Comparison of ENCODE assay signal across 8 cellular contexts in genomic region chr17:21041753-21042433, GRCh38. TPM values are rescaled to one million over a fixed set of nuclear protein-coding genes. Genes with fewer than 3 reads are reported as not detected.
DNase-seq lines count a peak whose midpoint lies in the region; ATAC-seq, FAIRE-seq and TF ChIP-seq lines count a peak whose summit lies in the region.

No MANE protein-coding gene starts in this region.

- FAIRE-seq in H54 (lab: Jason Lieb, UNC) = no peak

- no peaks in the 10 kb centered on the region for H3K27me3 ChIP-seq in lung (ENCODE audit: control insufficient read depth, insufficient read depth)

- peak overlapping the region; percentile 98 for H3K4me3 Mint-ChIP-seq in activated CD4-positive, alpha-beta memory T cell treated with anti-CD3 and anti-CD28 coated beads for 36 hours

- peaks cover 33% of the 10 kb centered on the region for H3K4me1 Mint-ChIP-seq in activated CD4-positive, alpha-beta memory T cell treated with anti-CD3 and anti-CD28 coated beads for 36 hours (ENCODE audit: low read depth)

- H3K27ac Mint-ChIP-seq in activated CD4-positive, alpha-beta memory T cell treated with anti-CD3 and anti-CD28 coated beads for 36 hours = peak overlapping the region; percentile 95

- H3K36me3 Mint-ChIP-seq in activated CD4-positive, alpha-beta memory T cell treated with anti-CD3 and anti-CD28 coated beads for 36 hours = peaks cover 8% of the 10 kb centered on the region

- peak overlapping the region; percentile 99 to 100 for H3K27ac ChIP-seq in lung (ENCODE audit: low read depth in 1 of 2, low read length in 1 of 2)

- no peaks in the 10 kb centered on the region for H3K9me3 Mint-ChIP-seq in activated CD4-positive, alpha-beta memory T cell treated with anti-CD3 and anti-CD28 coated beads for 36 hours

- DNase-seq in Ammon's horn (ENCODE audit: low spot score) = peak; percentile 85
- DNase-seq in H54 (ENCODE audit: insufficient read length, low spot score) = peak; percentile 68
- peak; percentile 85 to 87 for DNase-seq in NCI-H524 (lab: John Stamatoyannopoulos, UW)
- DNase-seq in activated CD4-positive, alpha-beta memory T cell treated with anti-CD3 and anti-CD28 coated beads for 36 hours = peak; percentile 83
- DNase-seq in effector CD4-positive, alpha-beta T cell = peak; percentile 49
- peak; percentile 79 for DNase-seq in lung (ENCODE audit: low spot score)
- peak; percentile 60 to 75 for DNase-seq in stimulated activated CD4-positive, alpha-beta T cell treated with anti-CD3 and anti-CD28 coated beads, Interleukin-4, amount 100 ng/mL, for 48 hours (ENCODE audit: low read depth in 2 of 2)

- intact Hi-C loops in activated CD4-positive, alpha-beta memory T cell treated with anti-CD3 and anti-CD28 coated beads for 36 hours (cut with micrococcal nuclease) = loop anchor here (1.0 to 5.0 kb wide), 4 partner anchors 13 to 415 kb away; no protein-coding TSS in a partner anchor

- peak overlapping the region; percentile 95 for H3K4me3 ChIP-seq in lung

- peak; percentile 39 for ATAC-seq in lung (ENCODE audit: insufficient read depth, low FRiP score)
- ATAC-seq in HG03520 (IDR thresholded peaks at IDR 0.05; ENCODE audit: unreplicated experiment) = no peak

- H3K4me1 ChIP-seq in lung (ENCODE audit: control insufficient read depth in 2 of 2, insufficient read depth in 2 of 2, low read length in 2 of 2) = peaks cover 2 to 6% of the 10 kb centered on the region in 2 donors

- POLR2A ChIA-PET in activated CD4-positive, alpha-beta memory T cell treated with anti-CD3 and anti-CD28 coated beads for 36 hours (lab: Charles Lee) = interaction anchor here (0.9 to 3.6 kb wide), 3 partner anchors 10 to 58 kb away, joined by 3 to 26 read pairs (median 6); no protein-coding TSS in a partner anchor

- H3K36me3 ChIP-seq in lung (ENCODE audit: control insufficient read depth in 2 of 2, insufficient read depth in 2 of 2, low read length in 2 of 2) = no peaks in the 10 kb centered on the region

- peak; percentile 19; the same call in 1 of the 2 replicates for TF ChIP-seq POLR2A in H54 (IDR thresholded peaks at IDR 0.05; ENCODE audit: low read depth, low read length)

- WGBS in lung, 2 donors = 0% methylated on average over 45 of the region's 45 CpGs

- CTCF ChIA-PET in activated CD4-positive, alpha-beta memory T cell treated with anti-CD3 and anti-CD28 coated beads for 36 hours (lab: Charles Lee) = interaction anchor here (1.6 to 3.8 kb wide), 2 partner anchors 57 to 234 kb away, joined by 4 to 40 read pairs; no protein-coding TSS in a partner anchor

- TF ChIP-seq CTCF in lung (IDR thresholded peaks at IDR 0.05; ENCODE audit: control extremely low read depth, extremely low read depth) = no peak

- H3K27me3 Mint-ChIP-seq in activated CD4-positive, alpha-beta memory T cell treated with anti-CD3 and anti-CD28 coated beads for 36 hours = no peaks in the 10 kb centered on the region

- H3K9me3 ChIP-seq in lung (ENCODE audit: control insufficient read depth in 2 of 2, insufficient read depth in 1 of 2, low read length in 1 of 2) = no peaks in the 10 kb centered on the region

RNA-seq across cellular contexts. Expression of gene USP22, which starts 0.9 kb away (rescaled TPM):
- total RNA-seq in activated CD4-positive, alpha-beta memory T cell treated with anti-CD3 and anti-CD28 coated beads for 36 hours = 100 to 1,000 TPM; 120 to 124 TPM
- 100 to 1,000 TPM; 169 to 180 TPM for total RNA-seq in lung
- 10 to 100 TPM; 33.3 to 55.8 TPM for polyA plus RNA-seq in lung
